In genomic region chr3:190384241-190384863, GRCh38 we compare ENCODE assay signal across 8 cellular contexts. TPM values are rescaled to one million over a fixed set of nuclear protein-coding genes. Genes with fewer than 3 reads are reported as not detected.
A peak's percentile ranks its signal among the peaks of the same experiment; 100 is the strongest.
DNase-seq lines count a peak whose midpoint lies in the region; ATAC-seq, FAIRE-seq and TF ChIP-seq lines count a peak whose summit lies in the region.

No MANE protein-coding gene starts in this region.

- no peak overlapping the region for H3K4me3 ChIP-seq in kidney (ENCODE audit: low read length in 2 of 2)

- no peak overlapping the region for H3K27ac ChIP-seq in kidney (ENCODE audit: low read depth in 2 of 2, low read length in 2 of 2)

- H3K36me3 Mint-ChIP-seq in activated naive CD4-positive, alpha-beta T cell treated with anti-CD3 and anti-CD28 coated beads, Interleukin-2, amount 50 U/mL, for 72 hours: no peaks in the 10 kb centered on the region

- DNase-seq in AG08395 (ENCODE audit: low spot score): peak; percentile 12
- peak; percentile 39 for DNase-seq in GM13976 (ENCODE audit: low spot score)
- DNase-seq in NCI-H1105 treated with DMSO at 0.1 percent for 48 hours (lab: John Stamatoyannopoulos, UW): peak; percentile 75
- no peak for DNase-seq in activated naive CD4-positive, alpha-beta T cell treated with anti-CD3 and anti-CD28 coated beads, Interleukin-2, amount 50 U/mL, for 72 hours (ENCODE audit: low spot score in 2 of 2)
- DNase-seq in kidney: no peak
- no peak for DNase-seq in hippocampal formation (lab: John Stamatoyannopoulos, UW)

- FAIRE-seq in kidney (lab: Jason Lieb, UNC): peak; percentile 70

- intact Hi-C loops in kidney (cut with DNase I): no loop called here

- peaks cover 0 to 3% of the 10 kb centered on the region in 2 donors for H3K9me3 Mint-ChIP-seq in activated naive CD4-positive, alpha-beta T cell treated with anti-CD3 and anti-CD28 coated beads, Interleukin-2, amount 50 U/mL, for 72 hours

- in situ Hi-C loops in GM13976 (cut with MboI; ENCODE audit: low sequenced_read_pairs, unreplicated experiment): no loop called here

- no peaks in the 10 kb centered on the region for H3K9me3 ChIP-seq in kidney (ENCODE audit: control insufficient read depth in 1 of 2, low read length in 2 of 2)

- H3K36me3 ChIP-seq in kidney (ENCODE audit: control insufficient read depth in 1 of 2, insufficient read depth in 2 of 2, low read length in 2 of 2): no peaks in the 10 kb centered on the region

- TF ChIP-seq CTCF in GM13976 (IDR thresholded peaks at IDR 0.05; ENCODE audit: borderline replicate concordance, control extremely low read depth, extremely low read depth, insufficient read depth, missing control alignments): peak; percentile 57
- peak; percentile 65 for TF ChIP-seq CTCF in kidney (IDR thresholded peaks at IDR 0.05; ENCODE audit: borderline replicate concordance, extremely low read depth, insufficient read depth)

- H3K9ac ChIP-seq in kidney (ENCODE audit: low read length in 2 of 2): no peak overlapping the region

- ATAC-seq in HG02798 (IDR thresholded peaks at IDR 0.05; ENCODE audit: poor library complexity, unreplicated experiment) (peak; percentile 87), HG03045 (IDR thresholded peaks at IDR 0.05; ENCODE audit: unreplicated experiment) (no peak)
- peak; percentile 43 to 44 for ATAC-seq in activated naive CD4-positive, alpha-beta T cell treated with anti-CD3 and anti-CD28 coated beads, Interleukin-2, amount 50 U/mL, for 72 hours

- no peaks in the 10 kb centered on the region for H3K4me1 ChIP-seq in kidney (ENCODE audit: control insufficient read depth in 1 of 2, insufficient read depth in 1 of 2, low read depth in 1 of 2, low read length in 2 of 2)

- no peak overlapping the region for H3K27ac Mint-ChIP-seq in activated naive CD4-positive, alpha-beta T cell treated with anti-CD3 and anti-CD28 coated beads, Interleukin-2, amount 50 U/mL, for 72 hours

RNA-seq across cellular contexts. Expression of gene CLDN16, which starts 3.6 kb away (rescaled TPM):
- total RNA-seq in activated naive CD4-positive, alpha-beta T cell treated with anti-CD3 and anti-CD28 coated beads, Interleukin-2, amount 50 U/mL, for 72 hours: not detected
- 27.3 TPM for total RNA-seq in kidney
- polyA plus RNA-seq in kidney (ENCODE audit: insufficient read depth, low read depth, low replicate concordance): 28.4 TPM

Comparison
In these comparisons a context has a peak if more than half of its experiments do, and no peak if none do; other contexts are left out.
1. DNase-seq: peak in AG08395 (single experiment), GM13976 (single experiment) and NCI-H1105 treated with DMSO at 0.1 percent for 48 hours (single experiment); none in activated naive CD4-positive, alpha-beta T cell treated with anti-CD3 and anti-CD28 coated beads, Interleukin-2, amount 50 U/mL, for 72 hours (0 of 2), kidney (single experiment) and hippocampal formation (0 of 2).
2. RNA of gene CLDN16, which starts 3.6 kb away (total RNA-seq): 27.3 TPM in kidney (single experiment); not detected in activated naive CD4-positive, alpha-beta T cell treated with anti-CD3 and anti-CD28 coated beads, Interleukin-2, amount 50 U/mL, for 72 hours; every median in the first group is over 10 times any median in the second.